23 cellular contexts compared by ENCODE assay signal in the genomic region with DNA sequence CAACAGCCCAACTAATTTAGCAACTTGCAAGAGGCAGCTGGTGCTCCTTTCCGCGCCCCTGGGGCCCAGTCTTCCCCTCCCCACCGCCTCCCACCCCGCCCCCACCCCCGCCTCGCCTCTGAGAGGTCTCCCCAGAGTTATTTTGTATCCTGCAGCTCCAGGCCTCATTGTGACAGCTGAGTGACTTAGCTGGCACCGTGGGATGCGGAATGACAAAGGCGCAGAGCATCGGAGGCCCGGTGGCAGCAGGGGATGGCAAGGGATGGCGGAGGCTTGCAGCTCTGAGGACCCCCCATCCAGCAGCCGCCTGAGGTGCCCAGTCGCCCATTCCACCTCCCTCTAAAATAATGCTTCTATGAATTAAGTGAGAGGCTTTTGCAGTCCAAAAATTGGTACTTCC. TPM values are rescaled to one million over a fixed set of nuclear protein-coding genes. Genes with fewer than 3 reads are reported as not detected.
DNase-seq lines count a peak whose midpoint lies in the region; ATAC-seq and TF ChIP-seq lines count a peak whose summit lies in the region.
"Had no signal": no experiment of that assay in that cellular context is flagged by ENCODE, and none has a peak within 500 bp of the region (broad histone marks: within the 10 kb centered on the region; RNA-seq: fewer than 3 reads in every experiment).

No MANE protein-coding gene starts in this region.

- 61 to 79% methylated on average over 4 to 12 of the region's 14 CpGs for WGBS in endodermal cell (ENCODE audit: insufficient coverage in 1 of 2, insufficient read length in 1 of 2), 2 experiments
- WGBS in trophoblast cell (ENCODE audit: extremely low coverage, insufficient coverage, insufficient read length) = no CpG with 5 or more reads among the region's 14 CpGs

- no peak overlapping the region for H2AK5ac ChIP-seq in trophoblast cell (ENCODE audit: low read length)

- no peaks in the 10 kb centered on the region for H3K36me3 ChIP-seq in HUES6 (ENCODE audit: control insufficient read depth, insufficient read depth, low read length)
- no peaks in the 10 kb centered on the region for H3K36me3 ChIP-seq in endodermal cell (ENCODE audit: control insufficient read depth, insufficient read depth, low read length)
- no peaks in the 10 kb centered on the region for H3K36me3 ChIP-seq in trophoblast cell (ENCODE audit: control insufficient read depth in 1 of 2, insufficient read depth in 2 of 2, low read length in 2 of 2)
- H3K36me3 ChIP-seq: BLaER1 treated with 17β-estradiol and CSF1 and Interleukin-3, amounts not matched to agents 10 nM and 100 nM; MG63; SJCRH30 had no signal

- peak overlapping the region; percentile 14; the same call in 1 of the 2 replicates for H3K4me3 ChIP-seq in HUES6 (ENCODE audit: low read depth, low read length)
- no peak overlapping the region for H3K4me3 ChIP-seq in endodermal cell (ENCODE audit: low read length)
- H3K4me3 ChIP-seq in trophoblast cell (ENCODE audit: low read depth, low read length) = no peak overlapping the region
- H3K4me3 ChIP-seq: BLaER1 treated with 17β-estradiol and CSF1 and Interleukin-3, amounts not matched to agents 10 nM and 100 nM; MG63; SJCRH30 had no signal

- no peak overlapping the region for H2BK5ac ChIP-seq in trophoblast cell (ENCODE audit: low read depth, low read length, poor library complexity)

- no peaks in the 10 kb centered on the region for H3K79me2 ChIP-seq in trophoblast cell (ENCODE audit: control insufficient read depth, insufficient read depth, low read length, poor library complexity)

- no peak overlapping the region for H3K14ac ChIP-seq in trophoblast cell (ENCODE audit: low read length)

- H3K27me3 Mint-ChIP-seq in endodermal cell (ENCODE audit: insufficient read depth) = peaks cover 17% of the 10 kb centered on the region
- H3K27me3 Mint-ChIP-seq: CD4-positive, alpha-beta T cell had no signal

- H3K27me3 ChIP-seq in HUES6 (ENCODE audit: control insufficient read depth, insufficient read depth, low read length) (no peaks in the 10 kb centered on the region), endodermal cell (ENCODE audit: control insufficient read depth, insufficient read depth, low read length, poor library complexity, severe bottlenecking) (no peaks in the 10 kb centered on the region), trophoblast cell (ENCODE audit: insufficient read depth, low read length) (peaks cover 4% of the 10 kb centered on the region)
- H3K27me3 ChIP-seq: BLaER1 treated with 17β-estradiol and CSF1 and Interleukin-3, amounts not matched to agents 10 nM and 100 nM; MG63; SJCRH30 had no signal

- peak overlapping the region; percentile 61 for H3K4me2 ChIP-seq in trophoblast cell (ENCODE audit: low read length)
- H3K4me2 ChIP-seq: BLaER1 treated with 17β-estradiol and CSF1 and Interleukin-3, amounts not matched to agents 10 nM and 100 nM had no signal

- no peak for ATAC-seq in sciatic nerve
- ATAC-seq in HG02763 (IDR thresholded peaks at IDR 0.05; ENCODE audit: unreplicated experiment) = no peak
- ATAC-seq in HG02798 (IDR thresholded peaks at IDR 0.05; ENCODE audit: poor library complexity, unreplicated experiment) = no peak
- ATAC-seq: Right ventricle myocardium inferior had no signal

- no peak overlapping the region for H3K27ac ChIP-seq in HUES6 (ENCODE audit: low read depth, low read length)
- H3K27ac ChIP-seq in endodermal cell (ENCODE audit: low read depth, low read length) = no peak overlapping the region
- no peak overlapping the region for H3K27ac ChIP-seq in trophoblast cell (ENCODE audit: low read depth, low read length)
- H3K27ac ChIP-seq: BLaER1 treated with 17β-estradiol and CSF1 and Interleukin-3, amounts not matched to agents 10 nM and 100 nM; SJCRH30 had no signal

- peak; percentile 60 for DNase-seq in endodermal cell
- DNase-seq in iPS-NIHi11 (ENCODE audit: low spot score) = peak; percentile 38
- no peak for DNase-seq in trophoblast cell
- DNase-seq in sciatic nerve (ENCODE audit: low spot score) = no peak
- no peak for DNase-seq in SK-N-DZ (ENCODE audit: low spot score)
- DNase-seq: CD4-positive, alpha-beta T cell; IMR-90; KG1; MG63; NCI-H1105 treated with DMSO at 0.1 percent for 48 hours; NCI-H146; NCI-H2029; NCI-H446 treated with DMSO at 0.1 percent for 48 hours; NCI-H526; NCI-H82; NK-92 treated with Interleukin-12 subunit alpha and Interleukin-12 subunit beta, amount 100 ng/mL, for 24 hours; PC-3; SJCRH30 had no signal

- H3K18ac ChIP-seq in trophoblast cell (ENCODE audit: low read length) = no peak overlapping the region

- H3K4me1 ChIP-seq in HUES6 (ENCODE audit: control insufficient read depth, insufficient read depth, low read length) (peaks cover under 1% of the 10 kb centered on the region; the same call in 1 of the 2 replicates), endodermal cell (ENCODE audit: control insufficient read depth, insufficient read depth, low read length) (no peaks in the 10 kb centered on the region), trophoblast cell (ENCODE audit: control insufficient read depth in 1 of 2, insufficient read depth in 2 of 2, low read length in 2 of 2) (peaks cover 0 to 5% of the 10 kb centered on the region in 2 experiments)
- H3K4me1 ChIP-seq: BLaER1 treated with 17β-estradiol and CSF1 and Interleukin-3, amounts not matched to agents 10 nM and 100 nM; SJCRH30 had no signal

- H2AFZ ChIP-seq in trophoblast cell (ENCODE audit: insufficient read depth, low read length, poor library complexity) = peak overlapping the region; percentile 17

- no peak overlapping the region for H2BK120ac ChIP-seq in trophoblast cell (ENCODE audit: insufficient read depth, low read length, poor library complexity)

- H3K79me1 ChIP-seq in trophoblast cell (ENCODE audit: low read length) = no peaks in the 10 kb centered on the region

- no peak for TF ChIP-seq CTCF in endodermal cell (conservative IDR thresholded peaks at IDR 0.05)

- H4K12ac ChIP-seq in trophoblast cell (ENCODE audit: low read depth, low read length) = no peak overlapping the region

- no peaks in the 10 kb centered on the region for H3K4me1 Mint-ChIP-seq in endodermal cell

- peak overlapping the region; percentile 23 for H3K4me3 Mint-ChIP-seq in endodermal cell
- H3K4me3 Mint-ChIP-seq: CD4-positive, alpha-beta T cell had no signal

- H3K9me3 Mint-ChIP-seq in endodermal cell = peaks cover 20% of the 10 kb centered on the region
- H3K9me3 Mint-ChIP-seq: CD4-positive, alpha-beta T cell had no signal

- H3K9ac ChIP-seq in HUES6 (ENCODE audit: low read length) (no peak overlapping the region), endodermal cell (ENCODE audit: extremely low read depth, low read length, poor library complexity, severe bottlenecking) (no peak overlapping the region), trophoblast cell (ENCODE audit: low read length) (no peak overlapping the region)
- H3K9ac ChIP-seq: BLaER1 treated with 17β-estradiol and CSF1 and Interleukin-3, amounts not matched to agents 10 nM and 100 nM had no signal

- intact Hi-C loops in sciatic nerve (cut with DNase I) = no loop called here

- H3K9me3 ChIP-seq in HUES6 (ENCODE audit: control insufficient read depth, insufficient read depth, low read depth, low read length) (peaks cover 21% of the 10 kb centered on the region), endodermal cell (ENCODE audit: control insufficient read depth, low read length) (peaks cover 11% of the 10 kb centered on the region), trophoblast cell (ENCODE audit: insufficient read depth, low read depth, low read length) (peaks cover 2% of the 10 kb centered on the region)

- H3K36me3 Mint-ChIP-seq in endodermal cell (ENCODE audit: low read depth) = no peaks in the 10 kb centered on the region

- no peak overlapping the region for H2BK12ac ChIP-seq in trophoblast cell (ENCODE audit: low read length)

- no peak overlapping the region for H3K27ac Mint-ChIP-seq in endodermal cell
- H3K27ac Mint-ChIP-seq: CD4-positive, alpha-beta T cell had no signal

- no peak overlapping the region for H3K4ac ChIP-seq in trophoblast cell (ENCODE audit: low read depth, low read length)

- no peak overlapping the region for H3K23ac ChIP-seq in trophoblast cell (ENCODE audit: low read length)

- no peak overlapping the region for H4K8ac ChIP-seq in trophoblast cell (ENCODE audit: low read depth, low read length)

- H4K91ac ChIP-seq in trophoblast cell (ENCODE audit: low read depth, low read length) = no peak overlapping the region

RNA-seq across cellular contexts. Expression of a gene that starts 12.5 kb away (rescaled TPM):
- total RNA-seq in endodermal cell = 10 to 100 TPM; 25.3 to 39.1 TPM
- 23.4 TPM for polyA plus RNA-seq in endodermal cell (2013, experiment 1 of 2)
- 15.4 TPM for polyA plus RNA-seq in endodermal cell (2013, experiment 2 of 2)
- polyA plus RNA-seq in trophoblast cell (2013) = 5.8 and 6.2 TPM in 2 replicates
- 57.3 TPM for total RNA-seq in sciatic nerve
- 3.1 and 4.4 TPM in 2 replicates for polyA plus RNA-seq in SK-N-DZ (2014; cell fraction: cytosol; rRNA removed)
- 5.2 and 11.1 TPM in 2 replicates for polyA plus RNA-seq in SK-N-DZ (2014; cell fraction: nucleus; rRNA removed)

Comparison
In these comparisons a context has a peak if more than half of its experiments do, and no peak if none do; other contexts are left out.
1. DNase-seq: peak in endodermal cell (single experiment) and iPS-NIHi11 (single experiment); none in trophoblast cell (0 of 2), sciatic nerve (single experiment) and SK-N-DZ (single experiment).